8 cellular contexts compared by ENCODE assay signal in the genomic region with DNA sequence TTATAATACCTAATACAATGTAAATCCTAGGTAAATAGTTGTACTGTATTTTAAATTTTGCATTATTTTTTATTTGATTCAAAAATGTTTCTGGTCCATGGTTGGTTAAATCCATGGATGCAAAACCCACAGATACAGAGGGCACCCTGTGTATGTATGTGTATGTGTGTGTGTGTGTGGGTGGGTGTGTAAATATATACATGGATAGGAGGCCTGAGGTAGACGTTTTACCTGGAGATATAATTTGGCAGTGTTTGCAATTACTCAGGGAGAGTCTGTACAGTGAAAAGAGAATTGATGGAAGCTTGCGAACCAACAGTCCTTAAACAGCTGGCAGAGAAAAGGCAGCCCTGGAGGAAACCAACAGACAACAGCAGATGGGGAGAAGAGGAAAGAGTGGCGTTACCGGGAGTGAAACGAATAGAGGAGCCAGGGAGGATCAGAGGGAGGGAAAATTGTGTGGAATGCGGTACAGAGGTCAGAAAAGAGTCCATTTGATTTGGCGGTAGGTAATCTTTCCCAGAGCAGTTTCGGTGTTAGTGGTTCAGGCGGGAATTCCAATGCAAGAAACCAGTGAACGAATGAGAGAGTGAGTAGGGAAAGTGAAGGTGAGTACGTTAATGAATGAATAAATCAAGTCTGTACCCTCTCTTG. TPM values are rescaled to one million over a fixed set of nuclear protein-coding genes. Genes with fewer than 3 reads are reported as not detected.
DNase-seq lines count a peak whose midpoint lies in the region; ATAC-seq and TF ChIP-seq lines count a peak whose summit lies in the region.

No MANE protein-coding gene starts in this region.

- H3K4me1 ChIP-seq in breast epithelium (peaks cover 0 to 3% of the 10 kb centered on the region in 2 donors), left lung (peaks cover 12 to 35% of the 10 kb centered on the region in 2 donors)

- no peaks in the 10 kb centered on the region for H3K9me3 ChIP-seq in breast epithelium
- no peaks in the 10 kb centered on the region for H3K9me3 ChIP-seq in left lung

- intact Hi-C loops in breast epithelium (cut with DNase I; ENCODE audit: low total_unique reads), result no loop called here
- intact Hi-C loops in left lung (cut with DNase I), result no loop called here

- no peak for TF ChIP-seq POLR2A in breast epithelium (IDR thresholded peaks at IDR 0.05)

- ATAC-seq in left lung, result peak; percentile 31
- no peak for ATAC-seq in GM18498 (IDR thresholded peaks at IDR 0.05; ENCODE audit: unreplicated experiment)

- H3K36me3 ChIP-seq in breast epithelium (no peaks in the 10 kb centered on the region), left lung (peaks cover 0 to 6% of the 10 kb centered on the region in 2 donors)

- DNase-seq in NCI-H510A (lab: John Stamatoyannopoulos, UW) (peak; percentile 53), NCI-H510A treated with DMSO at 0.1 percent for 48 hours (lab: John Stamatoyannopoulos, UW) (no peak), NCI-H2227 (lab: John Stamatoyannopoulos, UW; ENCODE audit: unreplicated experiment) (peak; percentile 62), breast epithelium (ENCODE audit: low spot score in 2 of 2) (no peak), left lung (no peak)
- no peak for DNase-seq in activated effector memory CD4-positive, alpha-beta T cell treated with anti-CD3 and anti-CD28 coated beads, Interleukin-2, amount 50 U/mL, for 16 hours

- peak overlapping the region; percentile 89 to 98 for H3K27ac ChIP-seq in breast epithelium
- H3K27ac ChIP-seq in left lung, result peak overlapping the region; percentile 91 to 98
- H3K27ac ChIP-seq in temporal lobe (ENCODE audit: low read depth, low read length), result peak overlapping the region; percentile 74

- TF ChIP-seq CTCF in breast epithelium (IDR thresholded peaks at IDR 0.05), result no peak
- TF ChIP-seq CTCF in left lung (IDR thresholded peaks at IDR 0.05), result no peak

- no peaks in the 10 kb centered on the region for H3K27me3 ChIP-seq in breast epithelium
- no peaks in the 10 kb centered on the region for H3K27me3 ChIP-seq in left lung

- peak overlapping the region; percentile 72 to 96 (median 96) for H3K4me3 ChIP-seq in breast epithelium
- peak overlapping the region; percentile 92 to 95 for H3K4me3 ChIP-seq in left lung

RNA-seq across cellular contexts. Expression of gene NBL1, which starts 47.9 kb away (rescaled TPM):
- total RNA-seq in breast epithelium (100 to 1,000 TPM in 1 of 3 donors, 10 to 100 TPM in 2; 33.4 to 111 (median 98.6) TPM), left lung (100 to 1,000 TPM in 1 of 2 donors, 10 to 100 TPM in 1; 90.4 to 180 TPM), temporal lobe (29.5 TPM)

Comparison
In these comparisons a context has a peak if more than half of its experiments do, and no peak if none do; other contexts are left out.
1. DNase-seq: peak in NCI-H510A (single experiment) and NCI-H2227 (single experiment); none in NCI-H510A treated with DMSO at 0.1 percent for 48 hours (single experiment), breast epithelium (0 of 2), left lung (0 of 2) and activated effector memory CD4-positive, alpha-beta T cell treated with anti-CD3 and anti-CD28 coated beads, Interleukin-2, amount 50 U/mL, for 16 hours (single experiment).
2. Peak in every context shown above with its lines, with median percentiles within 50 percentile points of each other: H3K27ac ChIP-seq.